In the genomic region with DNA sequence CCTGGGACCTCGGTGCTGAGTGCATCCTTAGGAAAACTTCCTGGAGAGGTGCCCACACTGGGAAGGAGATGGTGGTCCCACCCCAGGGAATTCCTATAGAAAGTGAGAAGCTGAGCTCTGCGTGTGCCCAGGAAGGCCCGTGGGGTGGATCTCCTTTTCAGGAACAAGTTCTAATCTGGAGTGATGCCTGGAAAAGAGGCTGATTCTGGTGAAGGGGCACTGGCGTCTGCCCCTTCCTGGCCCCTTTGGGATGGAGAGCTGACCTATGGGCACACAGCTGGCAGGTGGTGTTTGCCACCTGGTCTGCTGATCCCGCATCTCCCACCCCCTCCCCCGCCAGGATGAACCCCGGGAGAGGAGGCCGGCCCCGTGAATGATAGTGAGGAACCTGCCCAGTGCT, we compare ENCODE assay signal across 34 cellular contexts.
"Had no signal": no experiment of that assay in that cellular context is flagged by ENCODE, and none has a peak within 500 bp of the region (broad histone marks: within the 10 kb centered on the region; RNA-seq: fewer than 3 reads in every experiment).

No MANE protein-coding gene starts in this region.

- H3K36me3 ChIP-seq: MG63 had no signal

- DNase-seq: Karpas-422, Kasumi-1, MG63, MM.1S, MV-4-11, NCI-H1048, NCI-H1092, NCI-H1092 treated with DMSO at 0.1 percent for 48 hours, NCI-H1105, NCI-H1105 treated with DMSO at 0.1 percent for 48 hours, NCI-H1417, NCI-H1417 treated with DMSO at 0.1 percent for 48 hours, NCI-H1436, NCI-H1436 treated with DMSO at 0.1 percent for 48 hours, NCI-H146, NCI-H1694, NCI-H1694 treated with DMSO at 0.1 percent for 48 hours, NCI-H187, NCI-H187 treated with DMSO at 0.1 percent for 48 hours, NCI-H1930, NCI-H2029, NCI-H2029 treated with DMSO at 0.1 percent for 48 hours, NCI-H2081, NCI-H2081 treated with DMSO at 0.1 percent for 48 hours, NCI-H2107, NCI-H2171, NCI-H2171 treated with DMSO at 0.1 percent for 48 hours, NCI-H2227 treated with DMSO at 0.1 percent for 48 hours, NCI-H226, NCI-H345, NCI-H446, NCI-H446 treated with DMSO at 0.1 percent for 48 hours, NCI-H510A, NCI-H510A treated with DMSO at 0.1 percent for 48 hours had no signal

- H3K9me3 ChIP-seq: MG63 had no signal

- H3K27me3 ChIP-seq: MG63 had no signal

- H3K4me3 ChIP-seq: MG63 had no signal
